22 cellular contexts compared by ENCODE assay signal in the genomic region with DNA sequence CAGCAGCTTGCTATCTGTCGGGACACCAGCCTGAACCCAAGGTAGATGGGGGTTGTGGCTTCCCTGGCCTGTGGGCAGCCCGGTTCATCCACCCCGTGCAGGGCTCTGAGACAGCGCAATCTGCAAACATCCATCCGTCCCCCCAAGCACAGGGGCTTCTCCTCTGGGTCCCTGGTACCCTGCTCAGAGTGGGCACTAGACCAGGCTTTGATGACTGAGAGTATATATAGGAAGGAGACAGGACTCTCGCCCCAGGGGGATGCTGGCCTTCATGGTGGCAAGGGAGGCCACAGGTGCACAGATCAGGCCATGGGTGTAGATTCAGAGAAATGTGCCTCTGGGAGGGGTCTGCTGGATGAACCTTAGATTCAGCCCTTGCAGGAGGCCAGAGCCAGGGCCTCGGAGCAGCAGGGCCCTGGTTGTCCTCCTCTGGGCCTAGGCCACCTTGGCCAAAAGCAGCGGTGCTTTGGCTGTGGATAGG. TPM values are rescaled to one million over a fixed set of nuclear protein-coding genes. Genes with fewer than 3 reads are reported as not detected.
"Had no signal": no experiment of that assay in that cellular context is flagged by ENCODE, and none has a peak within 500 bp of the region (broad histone marks: within the 10 kb centered on the region; RNA-seq: fewer than 3 reads in every experiment).

No MANE protein-coding gene starts in this region.

- H3K4me1 Mint-ChIP-seq: activated CD4-positive, alpha-beta T cell treated with anti-CD3 and anti-CD28 coated beads, Interleukin-2, amount 10 ng/mL, durations not matched to agents 7 days and 5 days; activated naive CD4-positive, alpha-beta T cell treated with anti-CD3 and anti-CD28 coated beads, Interleukin-2, amount 10 ng/mL, durations not matched to agents 7 days and 5 days; stimulated activated memory B cell treated with anti-CD40 and anti-IgM and Interleukin-4, amounts not matched to agents 10 μg/mL and 1 μg/mL and 100 μg/mL, for 72 hours had no signal

- H3K27me3 ChIP-seq: esophagus squamous epithelium, gastrocnemius medialis, testis, vagina had no signal

- H3K4me3 ChIP-seq: coronary artery, esophagus squamous epithelium, gastrocnemius medialis, testis, vagina had no signal

- H3K9me3 ChIP-seq: gastrocnemius medialis, testis, vagina had no signal

- H3K4me3 Mint-ChIP-seq: activated CD4-positive, alpha-beta T cell treated with anti-CD3 and anti-CD28 coated beads, Interleukin-2, amount 10 ng/mL, durations not matched to agents 7 days and 5 days; activated CD8-positive, alpha-beta T cell treated with anti-CD3 and anti-CD28 coated beads for 36 hours; activated naive CD4-positive, alpha-beta T cell treated with anti-CD3 and anti-CD28 coated beads, Interleukin-2, amount 10 ng/mL, durations not matched to agents 7 days and 5 days; activated naive CD8-positive, alpha-beta T cell treated with anti-CD3 and anti-CD28 coated beads, Interleukin-2, amount 50 U/mL, for 24 hours; activated T-cell treated with anti-CD3 and anti-CD28 coated beads, Interleukin-2, amount 50 U/mL, for 72 hours; natural killer cell treated with Interleukin-12 subunit alpha and Interleukin-12 subunit beta and Interleukin-15 and Interleukin-18, amount 100 ng/mL, for 72 hours; stimulated activated memory B cell treated with anti-CD40 and anti-IgM and Interleukin-4, amounts not matched to agents 10 μg/mL and 1 μg/mL and 100 μg/mL, for 72 hours had no signal

- H3K4me1 ChIP-seq: esophagus squamous epithelium, testis, vagina had no signal

- ATAC-seq: activated CD8-positive, alpha-beta T cell treated with anti-CD3 and anti-CD28 coated beads for 36 hours; activated naive CD8-positive, alpha-beta T cell treated with anti-CD3 and anti-CD28 coated beads, Interleukin-2, amount 50 U/mL, for 24 hours; activated T-cell treated with anti-CD3 and anti-CD28 coated beads, Interleukin-2, amount 50 U/mL, for 72 hours; gastrocnemius medialis had no signal

- H3K27ac Mint-ChIP-seq: activated CD4-positive, alpha-beta T cell treated with anti-CD3 and anti-CD28 coated beads, Interleukin-2, amount 10 ng/mL, durations not matched to agents 7 days and 5 days; activated CD8-positive, alpha-beta T cell treated with anti-CD3 and anti-CD28 coated beads for 36 hours; activated naive CD4-positive, alpha-beta T cell treated with anti-CD3 and anti-CD28 coated beads, Interleukin-2, amount 10 ng/mL, durations not matched to agents 7 days and 5 days; activated naive CD8-positive, alpha-beta T cell treated with anti-CD3 and anti-CD28 coated beads, Interleukin-2, amount 50 U/mL, for 24 hours; activated T-cell treated with anti-CD3 and anti-CD28 coated beads, Interleukin-2, amount 50 U/mL, for 72 hours; natural killer cell treated with Interleukin-12 subunit alpha and Interleukin-12 subunit beta and Interleukin-15 and Interleukin-18, amount 100 ng/mL, for 72 hours; stimulated activated memory B cell treated with anti-CD40 and anti-IgM and Interleukin-4, amounts not matched to agents 10 μg/mL and 1 μg/mL and 100 μg/mL, for 72 hours had no signal

- H3K9me3 Mint-ChIP-seq: activated CD4-positive, alpha-beta T cell treated with anti-CD3 and anti-CD28 coated beads, Interleukin-2, amount 10 ng/mL, durations not matched to agents 7 days and 5 days; activated naive CD4-positive, alpha-beta T cell treated with anti-CD3 and anti-CD28 coated beads, Interleukin-2, amount 10 ng/mL, durations not matched to agents 7 days and 5 days; activated naive CD8-positive, alpha-beta T cell treated with anti-CD3 and anti-CD28 coated beads, Interleukin-2, amount 50 U/mL, for 24 hours; activated T-cell treated with anti-CD3 and anti-CD28 coated beads, Interleukin-2, amount 50 U/mL, for 72 hours; natural killer cell treated with Interleukin-12 subunit alpha and Interleukin-12 subunit beta and Interleukin-15 and Interleukin-18, amount 100 ng/mL, for 72 hours; stimulated activated memory B cell treated with anti-CD40 and anti-IgM and Interleukin-4, amounts not matched to agents 10 μg/mL and 1 μg/mL and 100 μg/mL, for 72 hours had no signal

- DNase-seq: activated CD4-positive, alpha-beta T cell treated with anti-CD3 and anti-CD28 coated beads, Interleukin-2, amount 10 ng/mL, durations not matched to agents 7 days and 5 days; activated CD8-positive, alpha-beta T cell treated with anti-CD3 and anti-CD28 coated beads for 36 hours; activated effector memory CD4-positive, alpha-beta T cell treated with Interleukin-2 at 50 U/mL for 16 hours; activated naive CD4-positive, alpha-beta T cell treated with anti-CD3 and anti-CD28 coated beads, Interleukin-2, amount 10 ng/mL, durations not matched to agents 7 days and 5 days; activated naive CD8-positive, alpha-beta T cell treated with anti-CD3 and anti-CD28 coated beads, Interleukin-2, amount 50 U/mL, for 24 hours; activated T-cell treated with anti-CD3 and anti-CD28 coated beads, Interleukin-2, amount 50 U/mL, for 72 hours; cerebellar nuclear complex; esophagus squamous epithelium; gastrocnemius medialis; hypothalamus; nucleus accumbens; stimulated activated CD4-positive, alpha-beta T cell treated with anti-CD3 and anti-CD28 coated beads, Interleukin-1b, Interleukin-23, amount 100 ng/mL, for 48 hours; testis; trophoblast cell had no signal

- H3K27ac ChIP-seq: coronary artery, esophagus squamous epithelium, testis, vagina had no signal

RNA-seq across cellular contexts. Expression of a gene that starts 40.3 kb away (rescaled TPM):
- total RNA-seq: activated CD4-positive, alpha-beta T cell treated with anti-CD3 and anti-CD28 coated beads, Interleukin-2, amount 10 ng/mL, durations not matched to agents 7 days and 5 days; activated CD8-positive, alpha-beta T cell treated with anti-CD3 and anti-CD28 coated beads for 36 hours; activated T-cell treated with anti-CD3 and anti-CD28 coated beads, Interleukin-2, amount 50 U/mL, for 72 hours; esophagus squamous epithelium; gastrocnemius medialis; liver; natural killer cell treated with Interleukin-12 subunit alpha and Interleukin-12 subunit beta and Interleukin-15 and Interleukin-18, amount 100 ng/mL, for 72 hours; renal cortical epithelial cell; skeletal muscle tissue; T-helper 2 cell treated with Interferon-gamma antibody and Interleukin-4, amounts not matched to agents 100 ng/mL and 5 ng/mL, for 36 hours; vagina had no signal
- polyA plus RNA-seq: liver had no signal
